Comparison of ENCODE assay signal across 8 cellular contexts in the genomic region with DNA sequence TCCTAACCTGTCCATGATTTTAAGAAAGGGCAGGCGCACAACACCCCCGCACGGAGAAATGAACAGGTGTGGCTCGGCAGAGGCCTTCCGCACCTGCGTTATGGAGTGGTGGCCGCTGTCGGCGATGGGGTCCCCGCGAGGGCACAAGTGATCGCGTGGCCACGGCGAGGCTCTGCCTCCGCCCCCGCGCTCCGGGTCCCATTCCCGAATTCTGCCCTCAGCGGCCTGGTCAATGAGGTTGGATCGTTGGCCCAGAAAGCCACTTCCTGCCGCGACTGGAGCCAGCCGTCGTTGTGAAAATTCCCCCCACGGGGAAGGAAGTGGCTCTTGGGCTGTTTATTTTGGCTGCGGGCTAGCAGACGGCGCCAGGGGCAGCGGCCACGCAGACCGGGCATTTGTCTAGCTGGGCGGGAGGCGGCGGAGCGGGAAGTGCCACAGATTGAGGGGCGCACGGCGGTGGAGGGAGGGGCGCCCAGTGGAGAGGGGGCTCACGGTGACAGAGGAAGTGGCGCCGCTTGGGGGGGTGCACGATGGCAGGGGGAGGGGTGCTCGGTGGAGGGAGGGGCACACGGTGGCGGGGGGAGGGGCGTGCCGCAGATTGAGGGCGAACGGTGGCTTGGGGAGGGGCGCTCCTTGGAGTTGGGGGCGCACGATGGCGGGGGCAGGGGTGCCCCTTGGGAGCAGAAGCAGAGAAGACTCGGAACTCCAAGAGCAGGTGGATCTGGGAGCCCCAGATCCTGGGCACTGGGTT. TPM values are rescaled to one million over a fixed set of nuclear protein-coding genes. Genes with fewer than 3 reads are reported as not detected.
DNase-seq lines count a peak whose midpoint lies in the region; ATAC-seq, FAIRE-seq and TF ChIP-seq lines count a peak whose summit lies in the region.

No MANE protein-coding gene starts in this region.

- WGBS in pancreas, 2 donors: 3 to 5% methylated on average over 49 to 57 of the region's 57 CpGs

- peak overlapping the region; percentile 74 for H3K27ac Mint-ChIP-seq in GM23338
- peak overlapping the region; percentile 69 for H3K27ac Mint-ChIP-seq in activated naive CD4-positive, alpha-beta T cell treated with anti-CD3 and anti-CD28 coated beads for 36 hours

- CTCF ChIA-PET in AG04449 (lab: Yijun Ruan, JAX): no interaction called here
- CTCF ChIA-PET in activated naive CD4-positive, alpha-beta T cell treated with anti-CD3 and anti-CD28 coated beads for 36 hours (lab: Charles Lee): no interaction called here

- intact Hi-C loops in activated naive CD4-positive, alpha-beta T cell treated with anti-CD3 and anti-CD28 coated beads for 36 hours (cut with micrococcal nuclease): loop anchor here (1.0 to 2.0 kb wide), 9 partner anchors 9 to 970 kb away; a partner anchor contains a TSS
- intact Hi-C loops in pancreas (cut with DNase I): no loop called here

- no peak for FAIRE-seq in pancreas (lab: Jason Lieb, UNC)

- peak; percentile 38 for ATAC-seq in GM23338
- ATAC-seq in pancreas: peak; percentile 79 to 88 (median 86)
- no peak for ATAC-seq in GM19324 (IDR thresholded peaks at IDR 0.05; ENCODE audit: low FRiP score, unreplicated experiment)

- in situ Hi-C loops in G401 (cut with HindIII; ENCODE audit: low sequenced_read_pairs): no loop called here

- 0 out of 2 replicates have a peak, but pooled peaks cover 8% of the 10 kb centered on the region for H3F3A ChIP-seq in GM23338 (replicated peaks; ENCODE audit: low read depth)

- H3K36me3 ChIP-seq in GM23338 (ENCODE audit: insufficient read depth) (no peaks in the 10 kb centered on the region), cardiac muscle cell (no peaks in the 10 kb centered on the region), pancreas (no peaks in the 10 kb centered on the region)

- H3K4me1 Mint-ChIP-seq in GM23338: peaks cover 27% of the 10 kb centered on the region
- H3K4me1 Mint-ChIP-seq in activated naive CD4-positive, alpha-beta T cell treated with anti-CD3 and anti-CD28 coated beads for 36 hours (ENCODE audit: low read depth): peaks cover 19% of the 10 kb centered on the region

- H3K4me3 ChIP-seq in AG04449 (ENCODE audit: low read depth, low read length): peak overlapping the region; percentile 47
- peak overlapping the region; percentile 91 for H3K4me3 ChIP-seq in GM23338
- H3K4me3 ChIP-seq in cardiac muscle cell: peak overlapping the region; percentile 25
- H3K4me3 ChIP-seq in pancreas: peak overlapping the region; percentile 17 to 60 (median 42)

- peaks cover 28% of the 10 kb centered on the region for H3K27me3 Mint-ChIP-seq in GM23338 (ENCODE audit: insufficient read depth, low read depth, poor library complexity)
- H3K27me3 Mint-ChIP-seq in activated naive CD4-positive, alpha-beta T cell treated with anti-CD3 and anti-CD28 coated beads for 36 hours (ENCODE audit: low read depth): peaks cover 36% of the 10 kb centered on the region

- no peaks in the 10 kb centered on the region for H3K9me2 ChIP-seq in GM23338 (ENCODE audit: insufficient read depth)

- H3K27me3 ChIP-seq in GM23338 (ENCODE audit: insufficient read depth) (peaks cover 8% of the 10 kb centered on the region; the same call in 1 of the 2 replicates), cardiac muscle cell (no peaks in the 10 kb centered on the region), pancreas (no peaks in the 10 kb centered on the region)

- DNase-seq in AG04449 (ENCODE audit: low read depth, low spot score) (no peak), GM23338 (ENCODE audit: low spot score) (peak; percentile 64), NOMO-1 treated with DMSO at 0.1 percent for 48 hours (lab: John Stamatoyannopoulos, UW; ENCODE audit: unreplicated experiment) (peak; percentile 78), cardiac muscle cell (ENCODE audit: low read depth in 1 of 2, low spot score in 1 of 2) (peak; percentile 35 to 75), pancreas (peak; percentile 67 to 79 (median 71)), G401 (ENCODE audit: low spot score) (no peak)
- DNase-seq in activated naive CD4-positive, alpha-beta T cell treated with anti-CD3 and anti-CD28 coated beads for 36 hours: peak; percentile 55

- peaks cover 2% of the 10 kb centered on the region; the same call in 2 of the 3 replicates for H3K9me3 Mint-ChIP-seq in GM23338
- H3K9me3 Mint-ChIP-seq in activated naive CD4-positive, alpha-beta T cell treated with anti-CD3 and anti-CD28 coated beads for 36 hours: no peaks in the 10 kb centered on the region

- peak overlapping the region; percentile 99 for H3K4me2 ChIP-seq in GM23338

- no peaks in the 10 kb centered on the region; the same call in 1 of the 2 replicates for H3K79me2 ChIP-seq in GM23338 (replicated peaks; ENCODE audit: insufficient read depth)

- H2AFZ ChIP-seq in GM23338: peak overlapping the region; percentile 96

- peaks cover 4% of the 10 kb centered on the region; the same call in 2 of the 3 replicates for H3K36me3 Mint-ChIP-seq in GM23338 (ENCODE audit: low read depth)
- no peaks in the 10 kb centered on the region for H3K36me3 Mint-ChIP-seq in activated naive CD4-positive, alpha-beta T cell treated with anti-CD3 and anti-CD28 coated beads for 36 hours (ENCODE audit: low read depth)

- peaks cover 20% of the 10 kb centered on the region for H3K4me1 ChIP-seq in GM23338 (ENCODE audit: insufficient read depth)
- peaks cover 27% of the 10 kb centered on the region for H3K4me1 ChIP-seq in cardiac muscle cell (ENCODE audit: low read depth)
- no peaks in the 10 kb centered on the region for H3K4me1 ChIP-seq in pancreas

- POLR2A ChIA-PET in AG04449 (lab: Yijun Ruan, JAX): no interaction called here

- H3K9me3 ChIP-seq in cardiac muscle cell (ENCODE audit: low read depth) (no peaks in the 10 kb centered on the region), pancreas (no peaks in the 10 kb centered on the region)

- H3K4me3 Mint-ChIP-seq in GM23338: peak overlapping the region; percentile 83
- H3K4me3 Mint-ChIP-seq in activated naive CD4-positive, alpha-beta T cell treated with anti-CD3 and anti-CD28 coated beads for 36 hours: peak overlapping the region; percentile 76

- TF ChIP-seq CTCF in AG04449 (IDR thresholded peaks at IDR 0.05; ENCODE audit: insufficient read depth, low read length, missing control alignments) (no peak), GM23338 (conservative IDR thresholded peaks at IDR 0.05; ENCODE audit: low read depth in 2 of 2) (no peak), cardiac muscle cell (IDR thresholded peaks at IDR 0.05; ENCODE audit: low read depth, low read length) (no peak), pancreas (IDR thresholded peaks at IDR 0.05) (no peak)

- no peaks in the 10 kb centered on the region; the same call in 1 of the 2 replicates for H4K20me1 ChIP-seq in GM23338 (replicated peaks; ENCODE audit: insufficient read depth)

- H3K27ac ChIP-seq in GM23338 (ENCODE audit: low read depth) (peak overlapping the region; percentile 90), cardiac muscle cell (peak overlapping the region; percentile 79), pancreas (peak overlapping the region in 3 of 4 donors; percentile 27 to 67 (median 60))

RNA-seq across cellular contexts. Expression of a gene that starts 25.0 kb away (rescaled TPM):
- total RNA-seq in GM23338 (2014; rRNA removed; shearing (Covaris generic)): 29.4 and 38.6 TPM in 2 replicates
- polyA plus RNA-seq in GM23338 (2016; fragmentation: Nextera tagmentation; extraction: Ambion mirVana) (8.0 and 8.3 TPM in 2 replicates), cardiac muscle cell (53.1 and 90.3 TPM in 2 replicates), pancreas (1 to 10 TPM; 2.9 to 6.5 TPM)
- total RNA-seq in activated naive CD4-positive, alpha-beta T cell treated with anti-CD3 and anti-CD28 coated beads for 36 hours: 1 to 10 TPM; 4.1 to 5.5 TPM
- total RNA-seq in cardiac muscle cell (76.0 and 136 TPM in 2 replicates), pancreas (10 to 100 TPM in 2 of 6 donors, 1 to 10 TPM in 4; 1.6 to 25.4 (median 5.5) TPM)
- 54.0 and 55.3 TPM in 2 replicates for total RNA-seq in G401 (2014; rRNA removed; shearing (Covaris generic))

Comparison
In these comparisons a context has a peak if more than half of its experiments do, and no peak if none do; other contexts are left out.
1. DNase-seq: peak in GM23338 (single experiment), NOMO-1 treated with DMSO at 0.1 percent for 48 hours (single experiment), activated naive CD4-positive, alpha-beta T cell treated with anti-CD3 and anti-CD28 coated beads for 36 hours (single experiment), cardiac muscle cell (2 of 2) and pancreas (6 of 6); none in AG04449 (single experiment) and G401 (single experiment).
2. H3K4me3 ChIP-seq: peak in every context shown above with its lines; median percentile 91 in GM23338; 47 in AG04449; 42 in pancreas; 25 in cardiac muscle cell.
3. Peak in every context shown above with its lines, with median percentiles within 50 percentile points of each other: H3K27ac ChIP-seq.